Comparison of ENCODE assay signal across 1 cellular context in genomic region chr11:58625826-58626460, GRCh38.
TF ChIP-seq lines count a peak whose summit lies in the region.

No MANE protein-coding gene starts in this region.

TF ChIP-seq in HCT116, 20 proteins besides CTCF, POLR2A, EP300 and RAD21 (continued from another document):
- TF ChIP-seq, protein P1, sequence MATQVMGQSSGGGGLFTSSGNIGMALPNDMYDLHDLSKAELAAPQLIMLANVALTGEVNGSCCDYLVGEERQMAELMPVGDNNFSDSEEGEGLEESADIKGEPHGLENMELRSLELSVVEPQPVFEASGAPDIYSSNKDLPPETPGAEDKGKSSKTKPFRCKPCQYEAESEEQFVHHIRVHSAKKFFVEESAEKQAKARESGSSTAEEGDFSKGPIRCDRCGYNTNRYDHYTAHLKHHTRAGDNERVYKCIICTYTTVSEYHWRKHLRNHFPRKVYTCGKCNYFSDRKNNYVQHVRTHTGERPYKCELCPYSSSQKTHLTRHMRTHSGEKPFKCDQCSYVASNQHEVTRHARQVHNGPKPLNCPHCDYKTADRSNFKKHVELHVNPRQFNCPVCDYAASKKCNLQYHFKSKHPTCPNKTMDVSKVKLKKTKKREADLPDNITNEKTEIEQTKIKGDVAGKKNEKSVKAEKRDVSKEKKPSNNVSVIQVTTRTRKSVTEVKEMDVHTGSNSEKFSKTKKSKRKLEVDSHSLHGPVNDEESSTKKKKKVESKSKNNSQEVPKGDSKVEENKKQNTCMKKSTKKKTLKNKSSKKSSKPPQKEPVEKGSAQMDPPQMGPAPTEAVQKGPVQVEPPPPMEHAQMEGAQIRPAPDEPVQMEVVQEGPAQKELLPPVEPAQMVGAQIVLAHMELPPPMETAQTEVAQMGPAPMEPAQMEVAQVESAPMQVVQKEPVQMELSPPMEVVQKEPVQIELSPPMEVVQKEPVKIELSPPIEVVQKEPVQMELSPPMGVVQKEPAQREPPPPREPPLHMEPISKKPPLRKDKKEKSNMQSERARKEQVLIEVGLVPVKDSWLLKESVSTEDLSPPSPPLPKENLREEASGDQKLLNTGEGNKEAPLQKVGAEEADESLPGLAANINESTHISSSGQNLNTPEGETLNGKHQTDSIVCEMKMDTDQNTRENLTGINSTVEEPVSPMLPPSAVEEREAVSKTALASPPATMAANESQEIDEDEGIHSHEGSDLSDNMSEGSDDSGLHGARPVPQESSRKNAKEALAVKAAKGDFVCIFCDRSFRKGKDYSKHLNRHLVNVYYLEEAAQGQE (IDR thresholded peaks at IDR 0.05; ENCODE audit: low read depth), result no peak
- TF ChIP-seq EZH2phosphoT487 (IDR thresholded peaks at IDR 0.05; ENCODE audit: borderline replicate concordance), result no peak
- no peak for TF ChIP-seq SP1 (IDR thresholded peaks at IDR 0.05; ENCODE audit: low read depth)
- no peak for TF ChIP-seq YY1 (IDR thresholded peaks at IDR 0.05; ENCODE audit: extremely low read depth, insufficient replicate concordance, low read depth, low read length)
- TF ChIP-seq ZNF274 (IDR thresholded peaks at IDR 0.05; ENCODE audit: low read depth, low read length), result no peak
